ENCODE assay signal across 28 cellular contexts in the genomic region with DNA sequence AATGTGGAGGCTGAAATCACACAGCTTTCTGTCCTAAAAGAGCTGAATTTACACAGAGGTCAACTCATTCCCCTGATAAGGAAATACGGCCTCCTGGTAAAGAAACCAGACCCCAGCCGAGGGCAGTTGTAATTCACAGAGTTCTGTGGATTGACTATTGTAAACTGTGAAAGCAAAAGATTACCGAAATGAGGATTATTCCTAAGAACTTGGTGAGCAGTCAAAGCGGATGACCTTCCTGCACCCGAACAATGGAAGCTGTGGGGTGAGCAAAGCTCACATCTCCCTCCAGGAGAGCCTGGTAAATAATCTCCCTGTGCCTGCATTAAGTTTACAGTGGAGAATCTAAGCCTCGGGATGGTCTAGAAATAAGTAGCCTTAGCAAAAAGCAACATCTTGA.
"Had no signal": no experiment of that assay in that cellular context is flagged by ENCODE, and none has a peak within 500 bp of the region (broad histone marks: within the 10 kb centered on the region; RNA-seq: fewer than 3 reads in every experiment).

No MANE protein-coding gene starts in this region.

- H3K4me3 ChIP-seq: coronary artery had no signal

- H3K36me3 Mint-ChIP-seq: activated naive CD8-positive, alpha-beta T cell; WTC11 had no signal

- H3K4me1 Mint-ChIP-seq: activated CD4-positive, alpha-beta memory T cell treated with anti-CD3 and anti-CD28 coated beads, Interleukin-2, amount 10 ng/mL, durations not matched to agents 7 days and 5 days; activated T-helper 17 cell treated with anti-CD3 and anti-CD28 coated beads, Interleukin-2, amount 50 U/mL, for 72 hours; central memory CD8-positive, alpha-beta T cell had no signal

- FAIRE-seq: astrocyte, bronchial epithelial cell, frontal cortex had no signal

- DNase-seq: activated CD4-positive, alpha-beta memory T cell treated with anti-CD3 and anti-CD28 coated beads, Interleukin-2, amount 10 ng/mL, durations not matched to agents 7 days and 5 days; activated CD4-positive, alpha-beta T cell treated with anti-CD3 and anti-CD28 coated beads for 1 hour; activated CD4-positive, alpha-beta T cell treated with anti-CD3 and anti-CD28 coated beads for 4 hours; activated CD4-positive, alpha-beta T cell treated with anti-CD3 and anti-CD28 coated beads, Interleukin-2, amount 10 ng/mL, durations not matched to agents 7 days and 5 days; activated CD4-positive, alpha-beta T cell treated with anti-CD3 and anti-CD28 coated beads, Interleukin-2, amount 50 U/mL, for 4 hours; activated CD8-positive, alpha-beta memory T cell treated with anti-CD3 and anti-CD28 coated beads, Interleukin-2, amount 50 U/mL, for 48 hours; activated effector memory CD4-positive, alpha-beta T cell treated with Interleukin-2 at 50 U/mL for 16 hours; activated gamma-delta T cell treated with Interleukin-2 at 50 U/mL for 16 hours; activated naive CD4-positive, alpha-beta T cell treated with anti-CD3 and anti-CD28 coated beads, Interleukin-2, amount 50 U/mL, for 16 hours; activated naive CD4-positive, alpha-beta T cell treated with Interleukin-2 at 50 U/mL for 16 hours; activated T-cell treated with anti-CD3 and anti-CD28 coated beads for 4 hours; activated T-cell treated with anti-CD3 and anti-CD28 coated beads, Interleukin-2, amount 50 U/mL, for 4 hours; amniotic stem cell; anterior cingulate cortex; brain microvascular endothelial cell; dermis blood vessel endothelial cell; effector CD4-positive, alpha-beta T cell; foreskin fibroblast; T-helper 2 cell had no signal

- H3K4me3 Mint-ChIP-seq: activated CD4-positive, alpha-beta memory T cell treated with anti-CD3 and anti-CD28 coated beads, Interleukin-2, amount 10 ng/mL, durations not matched to agents 7 days and 5 days; activated CD4-positive, alpha-beta T cell treated with anti-CD3 and anti-CD28 coated beads, Interleukin-2, amount 10 ng/mL, durations not matched to agents 7 days and 5 days; activated naive CD8-positive, alpha-beta T cell; activated T-cell treated with anti-CD3 and anti-CD28 coated beads, Interleukin-2, amount 50 U/mL, for 4 hours; activated T-helper 17 cell treated with anti-CD3 and anti-CD28 coated beads, Interleukin-2, amount 50 U/mL, for 72 hours; central memory CD8-positive, alpha-beta T cell; WTC11 had no signal

- ATAC-seq: activated T-cell treated with anti-CD3 and anti-CD28 coated beads, Interleukin-2, amount 50 U/mL, for 4 hours; activated T-helper 17 cell treated with anti-CD3 and anti-CD28 coated beads, Interleukin-2, amount 50 U/mL, for 72 hours; esophagus mucosa; WTC11 had no signal

- H3K27ac ChIP-seq: brain microvascular endothelial cell, coronary artery had no signal

- H3K9me3 Mint-ChIP-seq: activated CD4-positive, alpha-beta memory T cell treated with anti-CD3 and anti-CD28 coated beads, Interleukin-2, amount 10 ng/mL, durations not matched to agents 7 days and 5 days; activated CD4-positive, alpha-beta T cell treated with anti-CD3 and anti-CD28 coated beads, Interleukin-2, amount 10 ng/mL, durations not matched to agents 7 days and 5 days; activated T-cell treated with anti-CD3 and anti-CD28 coated beads, Interleukin-2, amount 50 U/mL, for 4 hours; activated T-helper 17 cell treated with anti-CD3 and anti-CD28 coated beads, Interleukin-2, amount 50 U/mL, for 72 hours; WTC11 had no signal

- H3K27ac Mint-ChIP-seq: activated CD4-positive, alpha-beta memory T cell treated with anti-CD3 and anti-CD28 coated beads, Interleukin-2, amount 10 ng/mL, durations not matched to agents 7 days and 5 days; activated CD4-positive, alpha-beta T cell treated with anti-CD3 and anti-CD28 coated beads, Interleukin-2, amount 10 ng/mL, durations not matched to agents 7 days and 5 days; activated naive CD8-positive, alpha-beta T cell; activated T-helper 17 cell treated with anti-CD3 and anti-CD28 coated beads, Interleukin-2, amount 50 U/mL, for 72 hours; WTC11 had no signal

- H3K36me3 ChIP-seq: brain microvascular endothelial cell had no signal
